17 cellular contexts compared by ENCODE assay signal in genomic region chrX:34350552-34350951, GRCh38.
"Had no signal": no experiment of that assay in that cellular context is flagged by ENCODE, and none has a peak within 500 bp of the region (broad histone marks: within the 10 kb centered on the region; RNA-seq: fewer than 3 reads in every experiment).

No MANE protein-coding gene starts in this region.

- H2AFZ ChIP-seq: hepatocyte had no signal

- H3K27me3 ChIP-seq: adrenal gland, esophagus squamous epithelium, hepatocyte, upper lobe of right lung had no signal

- H3K36me3 ChIP-seq: adrenal gland, esophagus squamous epithelium, lower lobe of right lung, upper lobe of right lung had no signal

- H3K4me1 Mint-ChIP-seq: activated naive CD4-positive, alpha-beta T cell treated with anti-CD3 and anti-CD28 coated beads, Interleukin-2, amount 10 ng/mL, durations not matched to agents 7 days and 5 days; naive thymus-derived CD8-positive, alpha-beta T cell; T-helper 17 cell had no signal

- H3K4me3 ChIP-seq: adrenal gland, dorsolateral prefrontal cortex, esophagus squamous epithelium, hepatocyte, lower lobe of right lung, psoas muscle, upper lobe of right lung had no signal

- DNase-seq: activated CD4-positive, CD25-positive, alpha-beta regulatory T cell; activated naive CD4-positive, alpha-beta T cell treated with anti-CD3 and anti-CD28 coated beads, Interleukin-2, amount 10 ng/mL, durations not matched to agents 7 days and 5 days; adrenal gland; cerebellar nuclear complex; dorsolateral prefrontal cortex; esophagus squamous epithelium; kidney glomerular epithelial cell; lower lobe of right lung; naive thymus-derived CD8-positive, alpha-beta T cell; occipital lobe; psoas muscle; stimulated activated CD4-positive, alpha-beta T cell treated with anti-CD3 and anti-CD28 coated beads, Interleukin-4, amount 100 ng/mL, for 1 hour; T-helper 17 cell; upper lobe of right lung had no signal

- H3K4me1 ChIP-seq: adrenal gland, esophagus squamous epithelium, lower lobe of right lung, psoas muscle, upper lobe of right lung had no signal

- H3K9me3 ChIP-seq: adrenal gland, esophagus squamous epithelium, lower lobe of right lung, psoas muscle, upper lobe of right lung had no signal

- H3K27me3 Mint-ChIP-seq: activated naive CD4-positive, alpha-beta T cell treated with anti-CD3 and anti-CD28 coated beads, Interleukin-2, amount 10 ng/mL, durations not matched to agents 7 days and 5 days; naive thymus-derived CD8-positive, alpha-beta T cell; stimulated activated naive CD8-positive, alpha-beta T cell treated with anti-CD3 and anti-CD28 coated beads, Interleukin-15, Interleukin-2, amounts not matched to agents 100 ng/mL and 50 ng/mL, for 24 hours; T-helper 17 cell had no signal

- H3K4me2 ChIP-seq: hepatocyte had no signal

- H3K4me3 Mint-ChIP-seq: activated naive CD4-positive, alpha-beta T cell treated with anti-CD3 and anti-CD28 coated beads, Interleukin-2, amount 10 ng/mL, durations not matched to agents 7 days and 5 days; naive thymus-derived CD8-positive, alpha-beta T cell; stimulated activated naive CD8-positive, alpha-beta T cell treated with anti-CD3 and anti-CD28 coated beads, Interleukin-15, Interleukin-2, amounts not matched to agents 100 ng/mL and 50 ng/mL, for 24 hours; T-helper 17 cell had no signal

- H3K36me3 Mint-ChIP-seq: activated naive CD4-positive, alpha-beta T cell treated with anti-CD3 and anti-CD28 coated beads, Interleukin-2, amount 10 ng/mL, durations not matched to agents 7 days and 5 days; naive thymus-derived CD8-positive, alpha-beta T cell had no signal

- H3K79me2 ChIP-seq: hepatocyte had no signal

- H3K27ac Mint-ChIP-seq: activated naive CD4-positive, alpha-beta T cell treated with anti-CD3 and anti-CD28 coated beads, Interleukin-2, amount 10 ng/mL, durations not matched to agents 7 days and 5 days; activated T-helper 2 cell treated with anti-CD3 and anti-CD28 coated beads, Interferon-gamma antibody, Interleukin-2, Interleukin-4, amounts not matched to agents 10 μg/mL and 5 μg/mL and 100 μg/mL, durations not matched to agents 14 hours and 24 hours and 36 hours; naive thymus-derived CD8-positive, alpha-beta T cell; stimulated activated naive CD8-positive, alpha-beta T cell treated with anti-CD3 and anti-CD28 coated beads, Interleukin-15, Interleukin-2, amounts not matched to agents 100 ng/mL and 50 ng/mL, for 24 hours; T-helper 17 cell had no signal

- H3K27ac ChIP-seq: adrenal gland, dorsolateral prefrontal cortex, esophagus squamous epithelium, lower lobe of right lung, psoas muscle, upper lobe of right lung had no signal
